ENCODE assay signal across 8 cellular contexts in the genomic region with DNA sequence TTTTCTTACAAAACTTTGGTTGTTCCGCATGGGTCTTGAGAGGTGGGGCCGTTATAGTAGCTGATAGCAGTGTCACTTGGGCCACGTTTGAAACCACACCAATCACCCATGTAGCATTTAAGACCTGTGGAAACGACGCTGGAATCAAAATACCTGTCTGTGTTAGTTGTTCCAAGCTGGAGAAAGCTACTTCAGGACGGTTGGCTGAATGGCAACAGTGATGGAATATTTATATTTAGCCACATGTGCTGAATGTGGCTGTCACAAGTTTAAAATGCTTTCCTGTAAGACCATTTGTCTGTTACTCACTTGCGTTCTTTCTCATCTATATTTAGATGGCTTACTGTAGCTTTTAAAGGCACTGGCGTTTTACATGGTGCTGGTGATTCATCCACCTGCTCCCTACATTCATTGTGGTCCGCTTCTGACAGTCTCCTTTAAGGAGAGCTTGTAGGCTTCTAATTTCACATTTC. TPM values are rescaled to one million over a fixed set of nuclear protein-coding genes. Genes with fewer than 3 reads are reported as not detected.
DNase-seq lines count a peak whose midpoint lies in the region; ATAC-seq, FAIRE-seq and TF ChIP-seq lines count a peak whose summit lies in the region.

No MANE protein-coding gene starts in this region.

- H3K4me3 Mint-ChIP-seq in activated CD4-positive, alpha-beta T cell treated with anti-CD3 and anti-CD28 coated beads for 36 hours, result peak overlapping the region; percentile 83

- peaks cover 20% of the 10 kb centered on the region for H3K36me3 Mint-ChIP-seq in activated CD4-positive, alpha-beta T cell treated with anti-CD3 and anti-CD28 coated beads for 36 hours (ENCODE audit: low read depth)

- no peak overlapping the region for H3K4me2 ChIP-seq in GM12878 (ENCODE audit: control insufficient read depth, insufficient read depth)

- peaks cover 31% of the 10 kb centered on the region for H3K4me1 Mint-ChIP-seq in activated CD4-positive, alpha-beta T cell treated with anti-CD3 and anti-CD28 coated beads for 36 hours

- 69% methylated on average over 9 of the region's 9 CpGs for WGBS in GM12878 (ENCODE audit: insufficient coverage, insufficient replicate concordance, low lambda C conversion rate, missing lambda C conversion rate)
- WGBS in transverse colon (ENCODE audit: low coverage in 1 of 2), 2 donors, result 67 to 69% methylated on average over 9 of the region's 9 CpGs

- TF ChIP-seq EP300 in GM12878 (IDR thresholded peaks at IDR 0.05; ENCODE audit: borderline replicate concordance in 1 of 2, control insufficient read depth in 1 of 2, low read depth in 2 of 2, low read length in 2 of 2) (no peak), transverse colon (IDR thresholded peaks at IDR 0.05; ENCODE audit: low read depth) (peak; percentile 54)

- H3K4me1 ChIP-seq in GM12878 (ENCODE audit: control insufficient read depth, insufficient read depth, low read length) (no peaks in the 10 kb centered on the region), right atrium auricular region (peaks cover 0 to 21% of the 10 kb centered on the region in 2 donors), transverse colon (peaks cover 13 to 24% (median 17%) of the 10 kb centered on the region in 4 donors)

- in situ Hi-C loops in GM12878 (cut with MboI) (no loop called here), transverse colon (cut with MboI; ENCODE audit: low pct_ligation_motif_present in 1 of 4, low pct_unique_long_range_greater_than_20kb in 1 of 4, low sequenced_read_pairs in 3 of 4) (no loop called here)

- TF ChIP-seq POLR2A in GM12878 (IDR thresholded peaks at IDR 0.05; ENCODE audit: low read depth, low read length) (no peak), transverse colon (IDR thresholded peaks at IDR 0.05) (no peak)

- no peaks in the 10 kb centered on the region for H3K27me3 ChIP-seq in GM12878 (replicated peaks in 1 of 2; ENCODE audit: control insufficient read depth in 2 of 2, insufficient read depth in 2 of 2, low read length in 1 of 2)
- H3K27me3 ChIP-seq in right atrium auricular region, result no peaks in the 10 kb centered on the region
- H3K27me3 ChIP-seq in transverse colon, result no peaks in the 10 kb centered on the region

- H3K27me3 Mint-ChIP-seq in activated CD4-positive, alpha-beta T cell treated with anti-CD3 and anti-CD28 coated beads for 36 hours, result no peaks in the 10 kb centered on the region

- no peak overlapping the region for H3K9ac ChIP-seq in GM12878 (ENCODE audit: control insufficient read depth, insufficient read depth, low read length)

- H3K27ac Mint-ChIP-seq in activated CD4-positive, alpha-beta T cell treated with anti-CD3 and anti-CD28 coated beads for 36 hours, result peak overlapping the region; percentile 86

- H3K9me3 ChIP-seq in GM12878 (replicated peaks; ENCODE audit: control insufficient read depth, insufficient read depth, low read length), result no peaks in the 10 kb centered on the region
- H3K9me3 ChIP-seq in right atrium auricular region, result no peaks in the 10 kb centered on the region
- H3K9me3 ChIP-seq in transverse colon, result no peaks in the 10 kb centered on the region

- RAD21 ChIA-PET in GM12878 (lab: Charles Lee; ENCODE audit: unreplicated experiment), result interaction anchor here (1.0 to 1.4 kb wide), 2 partner anchors 43 to 154 kb away, joined by 3 to 4 read pairs; no protein-coding TSS in a partner anchor

- H3K9me3 Mint-ChIP-seq in activated CD4-positive, alpha-beta T cell treated with anti-CD3 and anti-CD28 coated beads for 36 hours (ENCODE audit: low read depth), result no peaks in the 10 kb centered on the region

- no peak for TF ChIP-seq CTCF in GM12878 (IDR thresholded peaks at IDR 0.05 in 2 of 3, conservative IDR thresholded peaks at IDR 0.05 in 1 of 3; ENCODE audit: control insufficient read depth in 2 of 3, extremely low read depth in 1 of 3, insufficient read depth in 1 of 3, low read depth in 3 of 3, low read length in 3 of 3)
- TF ChIP-seq CTCF in right atrium auricular region (IDR thresholded peaks at IDR 0.05), result no peak
- no peak for TF ChIP-seq CTCF in transverse colon (IDR thresholded peaks at IDR 0.05)

- no peaks in the 10 kb centered on the region for H3K79me2 ChIP-seq in GM12878 (ENCODE audit: control insufficient read depth, insufficient read depth, low read length)

- POLR2A ChIA-PET in activated CD4-positive, alpha-beta T cell treated with anti-CD3 and anti-CD28 coated beads for 36 hours (lab: Charles Lee), result interaction anchor here (1.0 to 1.4 kb wide), 2 partner anchors 34 to 172 kb away, joined by 3 to 6 read pairs; a partner anchor contains a TSS
- POLR2A ChIA-PET in GM12878 (lab: Charles Lee), result no interaction called here

- peak; percentile 68 for ATAC-seq in activated CD4-positive, alpha-beta T cell treated with anti-CD3 and anti-CD28 coated beads for 36 hours
- ATAC-seq in GM12878, result no peak
- ATAC-seq in HG02610 (IDR thresholded peaks at IDR 0.05; ENCODE audit: unreplicated experiment), result no peak
- ATAC-seq in HG02870 (IDR thresholded peaks at IDR 0.05; ENCODE audit: unreplicated experiment), result no peak

- H2AFZ ChIP-seq in GM12878 (ENCODE audit: control insufficient read depth, low read depth, low read length), result no peak overlapping the region

- H3K36me3 ChIP-seq in GM12878 (ENCODE audit: control insufficient read depth in 2 of 2, insufficient read depth in 2 of 2, low read length in 1 of 2) (no peaks in the 10 kb centered on the region), right atrium auricular region (no peaks in the 10 kb centered on the region), transverse colon (no peaks in the 10 kb centered on the region)

- H4K20me1 ChIP-seq in GM12878 (ENCODE audit: control insufficient read depth, insufficient read depth), result no peaks in the 10 kb centered on the region

- CTCF ChIA-PET in activated CD4-positive, alpha-beta T cell treated with anti-CD3 and anti-CD28 coated beads for 36 hours (lab: Charles Lee), result interaction anchor here (0.5 to 2.0 kb wide), 19 partner anchors 8 to 355 kb away, joined by 3 to 10 read pairs (median 4); a partner anchor contains a TSS
- CTCF ChIA-PET in GM12878 (lab: Yijun Ruan, JAX), result interaction anchor here (0.7 to 1.7 kb wide), 10 partner anchors 11 to 307 kb away, joined by 3 to 7 read pairs (median 4); a partner anchor contains a TSS

- SMC1A ChIA-PET in GM12878 (lab: Charles Lee; ENCODE audit: uncharacterized antibody, unreplicated experiment), result interaction anchor here (1.5 kb wide), 3 partner anchors 17 to 158 kb away, joined by 4 to 6 read pairs (median 5); no protein-coding TSS in a partner anchor

- no TSS peak for BruUV-seq in GM12878 (replicated peaks; lab: Mats Ljungman, UMichigan)

- peak; percentile 20 for DNase-seq in activated CD4-positive, alpha-beta T cell treated with anti-CD3 and anti-CD28 coated beads for 36 hours
- DNase-seq in activated CD4-positive, alpha-beta T cell treated with anti-CD3 and anti-CD28 coated beads, Interleukin-2, amount 50 U/mL, for 4 hours, result no peak
- DNase-seq in GM12878 (ENCODE audit: low read depth, low spot score), result no peak
- no peak for DNase-seq in right atrium auricular region (ENCODE audit: low spot score)
- DNase-seq in transverse colon, result no peak
- no peak for DNase-seq in NCI-H226

- FAIRE-seq in GM12878 (lab: Jason Lieb, UNC), result no peak

- no peak for TF ChIP-seq RAD21 in GM12878 (IDR thresholded peaks at IDR 0.05; ENCODE audit: insufficient read depth, low read depth, low read length)

- peak overlapping the region; percentile 59; the same call in 1 of the 2 replicates for H3K4me3 ChIP-seq in GM12878
- peak overlapping the region; percentile 61 to 67 for H3K4me3 ChIP-seq in right atrium auricular region
- peak overlapping the region in 2 of 4 donors; percentile 62 to 92 for H3K4me3 ChIP-seq in transverse colon

- H3K27ac ChIP-seq in GM12878 (ENCODE audit: control insufficient read depth, insufficient read depth) (no peak overlapping the region), right atrium auricular region (peak overlapping the region; percentile 90 to 96), transverse colon (peak overlapping the region; percentile 70 to 95 (median 92))

- intact Hi-C loops in activated CD4-positive, alpha-beta T cell treated with anti-CD3 and anti-CD28 coated beads for 36 hours (cut with DNase I, micrococcal nuclease), result loop anchor here in 1 of 2 experiments (1.0 kb wide), 1 partner anchor 608 kb away; no protein-coding TSS in a partner anchor
- intact Hi-C loops in GM12878 (cut with micrococcal nuclease; ENCODE audit: unreplicated experiment), result no loop called here
- intact Hi-C loops in transverse colon (cut with DNase I; ENCODE audit: low total_unique reads), result no loop called here

RNA-seq across cellular contexts. Expression of a gene that starts 1.4 kb away (rescaled TPM):
- 10 to 100 TPM; 38.6 to 41.5 TPM for total RNA-seq in activated CD4-positive, alpha-beta T cell treated with anti-CD3 and anti-CD28 coated beads for 36 hours
- total RNA-seq in GM12878 (2013; cell fraction: nucleolus; rRNA removed), result 9.0 and 11.7 TPM in 2 replicates
- total RNA-seq in GM12878 (2014; rRNA removed) (4.6 and 4.7 TPM in 2 replicates), GM12878 (2014; rRNA removed; fragmentation: Illumina TruSeq; extraction: Trizol) (3.7 TPM in 2 replicates), GM12878 (2021) (5.9 and 6.4 TPM in 2 replicates), right atrium auricular region (10 to 100 TPM; 70.0 to 78.0 TPM), transverse colon (10 to 100 TPM; 34.9 to 69.9 (median 42.5) TPM)
- 3.6 TPM for polyA plus RNA-seq in GM12878 (2011; ENCODE audit: low read depth)
- polyA plus RNA-seq in GM12878 (2011; rRNA removed) (0.01 and 0.07 TPM in 2 replicates), GM12878 (2014; fragmentation: Illumina TruSeq; extraction: Trizol) (7.2 and 8.5 TPM in 2 replicates), GM12878 (2014; fragmentation: Nextera tagmentation; extraction: Ambion mirVana) (1 to 10 TPM; 1.2 to 2.2 TPM), GM12878 (2014; rRNA removed) (9.8 and 10.4 TPM in 2 replicates), GM12878 (2016; fragmentation: Nextera tagmentation; extraction: Ambion mirVana) (1 to 10 TPM; 3.7 to 4.4 TPM)
- polyA plus RNA-seq in GM12878 (2011; cell fraction: cytosol; rRNA removed), result not detected in 2 replicates
- polyA plus RNA-seq in GM12878 (2011; cell fraction: nucleus; rRNA removed), result not detected in 2 replicates
- 3.4 and 3.9 TPM in 2 replicates for polyA plus RNA-seq in GM12878 (2012)
- polyA minus RNA-seq in GM12878 (2011; rRNA and poly(A)+ RNA removed), result not detected in 2 replicates
- 3.6 and 4.4 TPM in 2 replicates for polyA minus RNA-seq in GM12878 (2011; cell fraction: cytosol; rRNA and poly(A)+ RNA removed)
- 0.12 and 0.77 TPM in 2 replicates for polyA minus RNA-seq in GM12878 (2011; cell fraction: nucleus; rRNA and poly(A)+ RNA removed)

RNA-seq across cellular contexts. Expression of a gene that starts 31.4 kb away (rescaled TPM):
- total RNA-seq in activated CD4-positive, alpha-beta T cell treated with anti-CD3 and anti-CD28 coated beads for 36 hours, result under 1 TPM in 1 of 2 experiments, not detected in 1; 0.02 TPM
- 0.98 and 1.3 TPM in 2 replicates for total RNA-seq in GM12878 (2013; cell fraction: nucleolus; rRNA removed)
- total RNA-seq in GM12878 (2014; rRNA removed) (0.45 and 0.54 TPM in 2 replicates), GM12878 (2014; rRNA removed; fragmentation: Illumina TruSeq; extraction: Trizol) (0.32 and 0.36 TPM in 2 replicates), GM12878 (2021) (0.49 and 1.1 TPM in 2 replicates), right atrium auricular region (not detected), transverse colon (1 to 10 TPM in 1 of 4 donors, not detected in 3; 1.5 TPM)
- polyA plus RNA-seq in GM12878 (2011; ENCODE audit: low read depth), result 0.13 TPM
- polyA plus RNA-seq in GM12878 (2011; rRNA removed) (0.45 and 0.60 TPM in 2 replicates), GM12878 (2014; fragmentation: Illumina TruSeq; extraction: Trizol) (0.75 and 2.5 TPM in 2 replicates), GM12878 (2014; fragmentation: Nextera tagmentation; extraction: Ambion mirVana) (under 1 TPM; 0.11 to 0.19 TPM), GM12878 (2014; rRNA removed) (0.33 and 0.88 TPM in 2 replicates), GM12878 (2016; fragmentation: Nextera tagmentation; extraction: Ambion mirVana) (under 1 TPM; 0.39 to 0.71 TPM)
- 1.2 and 1.3 TPM in 2 replicates for polyA plus RNA-seq in GM12878 (2011; cell fraction: cytosol; rRNA removed)
- 2.6 and 3.2 TPM in 2 replicates for polyA plus RNA-seq in GM12878 (2011; cell fraction: nucleus; rRNA removed)
- 0.20 and 0.27 TPM in 2 replicates for polyA plus RNA-seq in GM12878 (2012)
- 0.44 and 1.9 TPM in 2 replicates for polyA minus RNA-seq in GM12878 (2011; rRNA and poly(A)+ RNA removed)
- 0.52 and 1.6 TPM in 2 replicates for polyA minus RNA-seq in GM12878 (2011; cell fraction: cytosol; rRNA and poly(A)+ RNA removed)
- 0.96 and 1.1 TPM in 2 replicates for polyA minus RNA-seq in GM12878 (2011; cell fraction: nucleus; rRNA and poly(A)+ RNA removed)

RNA-seq across cellular contexts. Expression of a gene that starts 33.6 kb away (rescaled TPM):
- 10 to 100 TPM; 39.2 to 52.6 TPM for total RNA-seq in activated CD4-positive, alpha-beta T cell treated with anti-CD3 and anti-CD28 coated beads for 36 hours
- total RNA-seq in GM12878 (2013; cell fraction: nucleolus; rRNA removed), result 80.5 and 85.3 TPM in 2 replicates
- total RNA-seq in GM12878 (2014; rRNA removed) (106 and 118 TPM in 2 replicates), GM12878 (2014; rRNA removed; fragmentation: Illumina TruSeq; extraction: Trizol) (117 and 122 TPM in 2 replicates), GM12878 (2021) (57.0 and 60.0 TPM in 2 replicates), right atrium auricular region (10 to 100 TPM; 29.8 to 38.6 TPM), transverse colon (10 to 100 TPM in 3 of 4 donors, 1 to 10 TPM in 1; 9.0 to 51.4 (median 44.1) TPM)
- polyA plus RNA-seq in GM12878 (2011; ENCODE audit: low read depth), result 77.8 TPM
- polyA plus RNA-seq in GM12878 (2011; rRNA removed) (135 and 155 TPM in 2 replicates), GM12878 (2014; fragmentation: Illumina TruSeq; extraction: Trizol) (95.7 and 120 TPM in 2 replicates), GM12878 (2014; fragmentation: Nextera tagmentation; extraction: Ambion mirVana) (100 to 1,000 TPM; 214 to 288 TPM), GM12878 (2014; rRNA removed) (91.1 and 97.2 TPM in 2 replicates), GM12878 (2016; fragmentation: Nextera tagmentation; extraction: Ambion mirVana) (100 to 1,000 TPM; 174 to 189 TPM)
- polyA plus RNA-seq in GM12878 (2011; cell fraction: cytosol; rRNA removed), result 107 and 110 TPM in 2 replicates
- 89.2 and 90.1 TPM in 2 replicates for polyA plus RNA-seq in GM12878 (2011; cell fraction: nucleus; rRNA removed)
- polyA plus RNA-seq in GM12878 (2012), result 43.7 and 44.2 TPM in 2 replicates
- 82.2 and 87.5 TPM in 2 replicates for polyA minus RNA-seq in GM12878 (2011; rRNA and poly(A)+ RNA removed)
- polyA minus RNA-seq in GM12878 (2011; cell fraction: cytosol; rRNA and poly(A)+ RNA removed), result 21.5 and 29.4 TPM in 2 replicates
- polyA minus RNA-seq in GM12878 (2011; cell fraction: nucleus; rRNA and poly(A)+ RNA removed), result 22.7 and 24.3 TPM in 2 replicates
